Comparison of ENCODE assay signal across 8 cellular contexts in genomic region chr2:196798980-196799379, GRCh38. TPM values are rescaled to one million over a fixed set of nuclear protein-coding genes. Genes with fewer than 3 reads are reported as not detected.
DNase-seq lines count a peak whose midpoint lies in the region; ATAC-seq lines count a peak whose summit lies in the region.

No MANE protein-coding gene starts in this region.

- H3K4me3 Mint-ChIP-seq in activated T-cell treated with anti-CD3 and anti-CD28 coated beads, Interleukin-2, amount 50 U/mL, for 24 hours: peak overlapping the region; percentile 93
- H3K4me3 Mint-ChIP-seq in dendritic cell treated with granulocyte-macrophage colony-stimulating factor and Interleukin-4, amounts not matched to agents 40 ng/mL and 50 ng/mL, for 4 days: peak overlapping the region; percentile 99
- peak overlapping the region; percentile 90 to 100 (median 96) for H3K4me3 Mint-ChIP-seq in naive B cell

- H3K4me1 Mint-ChIP-seq in activated T-cell treated with anti-CD3 and anti-CD28 coated beads, Interleukin-2, amount 50 U/mL, for 24 hours (ENCODE audit: low read depth): peaks cover 48% of the 10 kb centered on the region
- H3K4me1 Mint-ChIP-seq in dendritic cell treated with granulocyte-macrophage colony-stimulating factor and Interleukin-4, amounts not matched to agents 40 ng/mL and 50 ng/mL, for 4 days (ENCODE audit: low read depth): peaks cover 19% of the 10 kb centered on the region
- H3K4me1 Mint-ChIP-seq in naive B cell: peaks cover 11 to 32% (median 13%) of the 10 kb centered on the region in 3 donors

- H3K27me3 Mint-ChIP-seq in activated T-cell treated with anti-CD3 and anti-CD28 coated beads, Interleukin-2, amount 50 U/mL, for 24 hours: peaks cover 4% of the 10 kb centered on the region
- peaks cover 4% of the 10 kb centered on the region for H3K27me3 Mint-ChIP-seq in dendritic cell treated with granulocyte-macrophage colony-stimulating factor and Interleukin-4, amounts not matched to agents 40 ng/mL and 50 ng/mL, for 4 days
- peaks cover 3 to 10% (median 9%) of the 10 kb centered on the region in 3 donors for H3K27me3 Mint-ChIP-seq in naive B cell

- H3K27ac Mint-ChIP-seq in activated T-cell treated with anti-CD3 and anti-CD28 coated beads, Interleukin-2, amount 50 U/mL, for 24 hours: peak overlapping the region; percentile 96
- peak overlapping the region; percentile 97 for H3K27ac Mint-ChIP-seq in dendritic cell treated with granulocyte-macrophage colony-stimulating factor and Interleukin-4, amounts not matched to agents 40 ng/mL and 50 ng/mL, for 4 days
- H3K27ac Mint-ChIP-seq in naive B cell: peak overlapping the region; percentile 91 to 98 (median 94)

- H3K9me3 Mint-ChIP-seq in activated T-cell treated with anti-CD3 and anti-CD28 coated beads, Interleukin-2, amount 50 U/mL, for 24 hours: peaks cover 3% of the 10 kb centered on the region
- no peaks in the 10 kb centered on the region for H3K9me3 Mint-ChIP-seq in dendritic cell treated with granulocyte-macrophage colony-stimulating factor and Interleukin-4, amounts not matched to agents 40 ng/mL and 50 ng/mL, for 4 days
- peaks cover 0 to 2% (median 0%) of the 10 kb centered on the region in 7 donors for H3K9me3 Mint-ChIP-seq in naive B cell

- peak; percentile 14 to 18 for ATAC-seq in naive B cell (ENCODE audit: low read depth in 2 of 2)
- no peak for ATAC-seq in esophagus mucosa
- no peak for ATAC-seq in left colon

- peaks cover 42% of the 10 kb centered on the region for H3K36me3 Mint-ChIP-seq in activated T-cell treated with anti-CD3 and anti-CD28 coated beads, Interleukin-2, amount 50 U/mL, for 24 hours (ENCODE audit: low read depth)
- H3K36me3 Mint-ChIP-seq in dendritic cell treated with granulocyte-macrophage colony-stimulating factor and Interleukin-4, amounts not matched to agents 40 ng/mL and 50 ng/mL, for 4 days (ENCODE audit: low read depth): peaks cover 45% of the 10 kb centered on the region
- H3K36me3 Mint-ChIP-seq in naive B cell: peaks cover 7 to 16% of the 10 kb centered on the region in 2 donors

- intact Hi-C loops in dendritic cell treated with granulocyte-macrophage colony-stimulating factor and Interleukin-4, amounts not matched to agents 40 ng/mL and 50 ng/mL, for 4 days (cut with micrococcal nuclease): no loop called here
- intact Hi-C loops in left colon (cut with DNase I, micrococcal nuclease): no loop called here

- no peak for DNase-seq in activated T-cell treated with anti-CD3 and anti-CD28 coated beads, Interleukin-2, amount 50 U/mL, for 24 hours
- DNase-seq in activated T-cell treated with anti-CD3 and anti-CD28 coated beads, Interleukin-2, amount 50 U/mL, for 1 hour: no peak
- DNase-seq in M059J (ENCODE audit: low read depth) (peak; percentile 6), naive B cell (no peak), COLO668 (lab: John Stamatoyannopoulos, UW; ENCODE audit: unreplicated experiment) (no peak), left colon (no peak)

RNA-seq across cellular contexts. Expression of gene GTF3C3, which starts 0.5 kb away (rescaled TPM):
- 19.8 and 26.7 TPM in 2 replicates for total RNA-seq in M059J (2014; rRNA removed; shearing (Covaris generic))
- 10 to 100 TPM; 11.5 to 16.2 (median 12.3) TPM for polyA plus RNA-seq in naive B cell (ENCODE audit: low read depth in 6 of 6)
- total RNA-seq in esophagus mucosa (21.0 TPM), left colon (10 to 100 TPM; 18.5 to 28.4 TPM)

RNA-seq across cellular contexts. Expression of gene C2orf66, which starts 10.2 kb away (rescaled TPM):
- not detected in 2 replicates for total RNA-seq in M059J (2014; rRNA removed; shearing (Covaris generic))
- polyA plus RNA-seq in naive B cell (ENCODE audit: low read depth in 6 of 6): not detected
- total RNA-seq in esophagus mucosa (not detected), left colon (not detected)

Comparison
In these comparisons a context has a peak if more than half of its experiments do, and no peak if none do; other contexts are left out.
1. ATAC-seq: peak in naive B cell (2 of 2); none in esophagus mucosa (single experiment) and left colon (single experiment).
2. Peak in every context shown above with its lines, with median percentiles within 50 percentile points of each other: H3K27ac Mint-ChIP-seq and H3K4me3 Mint-ChIP-seq.